Comparison of ENCODE assay signal across 10 cellular contexts in the genomic region with DNA sequence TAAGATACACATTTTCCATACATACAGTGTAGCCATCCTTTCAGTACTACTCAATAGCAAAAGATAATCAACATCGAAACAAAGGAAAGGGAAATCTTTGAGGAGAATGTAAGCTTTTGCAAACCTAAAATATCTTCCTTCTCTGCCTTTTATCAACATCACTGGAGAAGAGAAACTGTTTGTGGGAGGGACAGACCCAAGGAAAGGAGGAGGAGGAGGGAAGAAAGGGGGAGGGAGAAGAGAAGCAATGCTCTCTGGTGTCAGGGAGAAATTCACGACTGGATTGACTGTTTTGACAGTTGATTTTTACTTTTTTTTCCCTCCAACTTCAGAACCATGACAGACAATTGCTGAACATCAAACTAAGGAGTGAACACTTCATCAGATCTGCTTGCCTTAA.
A peak's percentile ranks its signal among the peaks of the same experiment; 100 is the strongest.
DNase-seq lines count a peak whose midpoint lies in the region; ATAC-seq and TF ChIP-seq lines count a peak whose summit lies in the region.
"Had no signal": no experiment of that assay in that cellular context is flagged by ENCODE, and none has a peak within 500 bp of the region (broad histone marks: within the 10 kb centered on the region; RNA-seq: fewer than 3 reads in every experiment).

No MANE protein-coding gene starts in this region.

- peaks cover 30% of the 10 kb centered on the region for H3K4me1 Mint-ChIP-seq in activated naive CD8-positive, alpha-beta T cell (ENCODE audit: low read depth)
- H3K4me1 Mint-ChIP-seq in activated naive CD8-positive, alpha-beta T cell treated with anti-CD3 and anti-CD28 coated beads, Interleukin-2, amount 50 U/mL, for 24 hours, result peaks cover 29% of the 10 kb centered on the region

- intact Hi-C loops in uterus (cut with DNase I; ENCODE audit: low total_unique reads), result no loop called here

- no peak for ATAC-seq in activated naive CD8-positive, alpha-beta T cell treated with anti-CD3 and anti-CD28 coated beads, Interleukin-2, amount 50 U/mL, for 24 hours
- no peak for ATAC-seq in GM21423 (IDR thresholded peaks at IDR 0.05; ENCODE audit: unreplicated experiment)
- ATAC-seq: stimulated activated naive B cell treated with anti-CD40 and anti-IgM and Interleukin-4, amounts not matched to agents 10 μg/mL and 1 μg/mL and 100 μg/mL, for 72 hours had no signal

- in situ Hi-C loops in HAP-1 (cut with MboI; ENCODE audit: low sequenced_read_pairs), result no loop called here

- peak overlapping the region; percentile 80 to 81 for H3K27ac ChIP-seq in uterus

- H3K9me3 Mint-ChIP-seq in activated naive CD8-positive, alpha-beta T cell (ENCODE audit: low read depth), result no peaks in the 10 kb centered on the region
- no peaks in the 10 kb centered on the region for H3K9me3 Mint-ChIP-seq in activated naive CD8-positive, alpha-beta T cell treated with anti-CD3 and anti-CD28 coated beads, Interleukin-2, amount 50 U/mL, for 24 hours
- H3K9me3 Mint-ChIP-seq: stimulated activated naive B cell treated with anti-CD40 and anti-IgM and Interleukin-4, amounts not matched to agents 10 μg/mL and 1 μg/mL and 100 μg/mL, for 72 hours had no signal

- TF ChIP-seq CTCF in fibroblast of villous mesenchyme (IDR thresholded peaks at IDR 0.05; ENCODE audit: insufficient read depth, low read depth, low read length) (no peak), uterus (IDR thresholded peaks at IDR 0.05) (no peak)

- H3K27me3 Mint-ChIP-seq in activated naive CD8-positive, alpha-beta T cell, result no peaks in the 10 kb centered on the region
- peaks cover 2% of the 10 kb centered on the region for H3K27me3 Mint-ChIP-seq in activated naive CD8-positive, alpha-beta T cell treated with anti-CD3 and anti-CD28 coated beads, Interleukin-2, amount 50 U/mL, for 24 hours

- no peaks in the 10 kb centered on the region for H3K36me3 ChIP-seq in neuron (ENCODE audit: insufficient read depth, low read length)
- no peaks in the 10 kb centered on the region for H3K36me3 ChIP-seq in uterus
- H3K36me3 ChIP-seq in HAP-1 (replicated peaks), result no peaks in the 10 kb centered on the region

- DNase-seq in activated naive CD8-positive, alpha-beta T cell treated with anti-CD3 and anti-CD28 coated beads, Interleukin-2, amount 50 U/mL, for 24 hours, result no peak
- DNase-seq in fibroblast of villous mesenchyme (ENCODE audit: low read depth), result no peak
- no peak for DNase-seq in uterus
- no peak for DNase-seq in HAP-1 (ENCODE audit: low spot score in 2 of 2)
- no peak for DNase-seq in KG1 (lab: John Stamatoyannopoulos, UW)
- DNase-seq: activated CD4-positive, alpha-beta memory T cell treated with anti-CD3 and anti-CD28 coated beads, Interleukin-2, amount 10 ng/mL, durations not matched to agents 7 days and 5 days; stimulated activated naive B cell treated with anti-CD40 and anti-IgM and Interleukin-4, amounts not matched to agents 10 μg/mL and 1 μg/mL and 100 μg/mL, for 72 hours had no signal

- H3K9me3 ChIP-seq in neuron (ENCODE audit: low read length) (no peaks in the 10 kb centered on the region), uterus (no peaks in the 10 kb centered on the region), HAP-1 (no peaks in the 10 kb centered on the region)

- H3K4me1 ChIP-seq in neuron (ENCODE audit: insufficient read depth, low read length), result peaks cover 5% of the 10 kb centered on the region
- peaks cover 0 to 8% of the 10 kb centered on the region in 2 donors for H3K4me1 ChIP-seq in uterus
- no peaks in the 10 kb centered on the region for H3K4me1 ChIP-seq in HAP-1

- H3K27me3 ChIP-seq in neuron (ENCODE audit: insufficient read depth, low read length) (no peaks in the 10 kb centered on the region), uterus (no peaks in the 10 kb centered on the region), HAP-1 (ENCODE audit: low read depth) (no peaks in the 10 kb centered on the region; the same call in 1 of the 2 replicates)

- peak overlapping the region; percentile 9 for H2AFZ ChIP-seq in neuron (ENCODE audit: low read depth, low read length)

- H3K4me3 ChIP-seq in fibroblast of villous mesenchyme (ENCODE audit: low read depth, low read length) (peak overlapping the region; percentile 21), neuron (ENCODE audit: low read length) (no peak overlapping the region), uterus (peak overlapping the region; percentile 12 to 34), HAP-1 (no peak overlapping the region)

- no peak overlapping the region for H3K4me3 Mint-ChIP-seq in activated naive CD8-positive, alpha-beta T cell
- H3K4me3 Mint-ChIP-seq in activated naive CD8-positive, alpha-beta T cell treated with anti-CD3 and anti-CD28 coated beads, Interleukin-2, amount 50 U/mL, for 24 hours, result no peak overlapping the region
- H3K4me3 Mint-ChIP-seq: activated CD4-positive, alpha-beta memory T cell treated with anti-CD3 and anti-CD28 coated beads, Interleukin-2, amount 10 ng/mL, durations not matched to agents 7 days and 5 days; stimulated activated naive B cell treated with anti-CD40 and anti-IgM and Interleukin-4, amounts not matched to agents 10 μg/mL and 1 μg/mL and 100 μg/mL, for 72 hours had no signal

- no peaks in the 10 kb centered on the region for H3K36me3 Mint-ChIP-seq in activated naive CD8-positive, alpha-beta T cell
- no peaks in the 10 kb centered on the region for H3K36me3 Mint-ChIP-seq in activated naive CD8-positive, alpha-beta T cell treated with anti-CD3 and anti-CD28 coated beads, Interleukin-2, amount 50 U/mL, for 24 hours (ENCODE audit: low read depth)
- H3K36me3 Mint-ChIP-seq: stimulated activated naive B cell treated with anti-CD40 and anti-IgM and Interleukin-4, amounts not matched to agents 10 μg/mL and 1 μg/mL and 100 μg/mL, for 72 hours had no signal

- H3K27ac Mint-ChIP-seq in activated naive CD8-positive, alpha-beta T cell, result peak overlapping the region; percentile 65
- no peak overlapping the region for H3K27ac Mint-ChIP-seq in activated naive CD8-positive, alpha-beta T cell treated with anti-CD3 and anti-CD28 coated beads, Interleukin-2, amount 50 U/mL, for 24 hours
- H3K27ac Mint-ChIP-seq: activated CD4-positive, alpha-beta memory T cell treated with anti-CD3 and anti-CD28 coated beads, Interleukin-2, amount 10 ng/mL, durations not matched to agents 7 days and 5 days; stimulated activated naive B cell treated with anti-CD40 and anti-IgM and Interleukin-4, amounts not matched to agents 10 μg/mL and 1 μg/mL and 100 μg/mL, for 72 hours had no signal

- no peak for TF ChIP-seq POLR2A in uterus (IDR thresholded peaks at IDR 0.05)

Comparison
In these comparisons a context has a peak if more than half of its experiments do, and no peak if none do; other contexts are left out.
1. H3K4me3 ChIP-seq: peak in fibroblast of villous mesenchyme (single experiment) and uterus (2 of 2); none in neuron (single experiment) and HAP-1 (single experiment).